ENCODE assay signal across 22 cellular contexts in the genomic region with DNA sequence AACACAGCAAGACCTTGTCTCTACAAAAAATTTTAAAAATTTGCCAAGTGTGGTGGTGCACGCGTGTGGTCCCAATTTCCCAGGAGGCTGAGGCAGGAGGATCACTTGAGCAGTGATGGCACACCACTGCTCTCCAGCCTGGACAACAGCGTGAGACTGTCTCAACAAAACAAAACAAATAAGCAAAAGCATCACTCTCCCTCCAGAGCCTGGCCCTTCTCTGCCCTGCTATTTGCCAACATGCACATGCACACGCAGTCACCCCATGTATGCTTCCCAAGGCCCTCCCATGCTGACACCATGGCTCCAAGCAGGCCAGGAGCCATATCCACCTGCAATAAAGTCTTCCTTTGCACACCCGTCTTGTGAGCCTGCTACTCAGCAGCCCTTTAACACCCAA. TPM values are rescaled to one million over a fixed set of nuclear protein-coding genes. Genes with fewer than 3 reads are reported as not detected.
DNase-seq lines count a peak whose midpoint lies in the region; ATAC-seq, FAIRE-seq and TF ChIP-seq lines count a peak whose summit lies in the region.
"Had no signal": no experiment of that assay in that cellular context is flagged by ENCODE, and none has a peak within 500 bp of the region (broad histone marks: within the 10 kb centered on the region; RNA-seq: fewer than 3 reads in every experiment).

No MANE protein-coding gene starts in this region.

- DNase-seq in CD8-positive, alpha-beta T cell, result no peak
- DNase-seq in IMR-90, result no peak
- DNase-seq in astrocyte (ENCODE audit: low read depth), result no peak
- DNase-seq in natural killer cell treated with Interleukin-12 subunit alpha and Interleukin-12 subunit beta and Interleukin-15 and Interleukin-18, amount 100 ng/mL, for 72 hours (ENCODE audit: low spot score), result no peak
- DNase-seq in coronary artery (ENCODE audit: low spot score), result no peak
- no peak for DNase-seq in NK-92 treated with Interleukin-12 subunit alpha and Interleukin-12 subunit beta, amount 100 ng/mL, for 24 hours (lab: John Stamatoyannopoulos, UW)
- no peak for DNase-seq in AG08395 (ENCODE audit: low spot score)
- DNase-seq: activated CD4-positive, alpha-beta T cell treated with anti-CD3 and anti-CD28 coated beads, Interleukin-2, amount 50 U/mL, for 48 hours; activated CD4-positive, CD25-positive, alpha-beta regulatory T cell; amygdala; esophagus squamous epithelium; foreskin melanocyte; GF-D8; H9; MV-4-11; OCI-M1; Right ventricle myocardium superior; stimulated activated naive CD8-positive, alpha-beta T cell treated with anti-CD3 and anti-CD28 coated beads, Interleukin-15, Interleukin-2, amounts not matched to agents 100 U/mL and 50 U/mL, for 24 hours; uterus had no signal

- TF ChIP-seq RAD21 in IMR-90 (IDR thresholded peaks at IDR 0.05; ENCODE audit: low read length), result no peak

- intact Hi-C loops in CD8-positive, alpha-beta T cell (cut with DNase I, micrococcal nuclease), result loop anchor here (5.0 to 10.0 kb wide), 3 partner anchors 303 to 1164 kb away; a partner anchor contains a TSS
- intact Hi-C loops in IMR-90 (cut with micrococcal nuclease), result no loop called here

- H4K91ac ChIP-seq in IMR-90 (ENCODE audit: insufficient read depth, low read depth, low read length), result no peak overlapping the region

- peaks cover 28% of the 10 kb centered on the region for H3K4me1 ChIP-seq in CD8-positive, alpha-beta T cell (ENCODE audit: insufficient read depth, low read length)
- H3K4me1 ChIP-seq in IMR-90 (ENCODE audit: control insufficient read depth, insufficient read depth, low read length), result peaks cover 4% of the 10 kb centered on the region; the same call in 1 of the 2 replicates
- peaks cover 17% of the 10 kb centered on the region for H3K4me1 ChIP-seq in astrocyte (ENCODE audit: insufficient read depth, low read length)

- H3K14ac ChIP-seq in IMR-90 (replicated peaks; ENCODE audit: low read depth, low read length), result no peak overlapping the region

- H3K4ac ChIP-seq in IMR-90 (ENCODE audit: low read depth, low read length), result no peak overlapping the region

- H4K8ac ChIP-seq in IMR-90 (ENCODE audit: low read depth in 2 of 2, low read length in 2 of 2), result no peak overlapping the region

- no peak for FAIRE-seq in astrocyte (lab: Jason Lieb, UNC)

- POLR2A ChIA-PET in CD8-positive, alpha-beta T cell (lab: Charles Lee), result no interaction called here
- POLR2A ChIA-PET in IMR-90 (lab: Charles Lee; ENCODE audit: unreplicated experiment), result no interaction called here

- BruUV-seq in IMR-90 (replicated peaks; lab: Mats Ljungman, UMichigan), result no TSS peak

- H3K4me1 Mint-ChIP-seq in CD8-positive, alpha-beta T cell (ENCODE audit: low read depth), result peaks cover 26% of the 10 kb centered on the region
- H3K4me1 Mint-ChIP-seq in astrocyte (ENCODE audit: low read depth, unreplicated experiment), result peaks cover 4% of the 10 kb centered on the region
- peaks cover 20 to 23% of the 10 kb centered on the region in 2 donors for H3K4me1 Mint-ChIP-seq in natural killer cell treated with Interleukin-12 subunit alpha and Interleukin-12 subunit beta and Interleukin-15 and Interleukin-18, amount 100 ng/mL, for 72 hours (ENCODE audit: low read depth in 2 of 2)

- no peak overlapping the region for H2BK5ac ChIP-seq in IMR-90 (ENCODE audit: low read depth, low read length, poor library complexity, severe bottlenecking)

- peak overlapping the region; percentile 29 for H3K4me3 Mint-ChIP-seq in CD8-positive, alpha-beta T cell
- H3K4me3 Mint-ChIP-seq in astrocyte (ENCODE audit: unreplicated experiment), result no peak overlapping the region
- peak overlapping the region; percentile 30 for H3K4me3 Mint-ChIP-seq in natural killer cell treated with Interleukin-12 subunit alpha and Interleukin-12 subunit beta and Interleukin-15 and Interleukin-18, amount 100 ng/mL, for 72 hours
- H3K4me3 Mint-ChIP-seq: activated T-helper 17 cell treated with anti-CD3 and anti-CD28 coated beads, Interleukin-2, amount 50 U/mL, for 72 hours had no signal

- TF ChIP-seq CTCF in CD8-positive, alpha-beta T cell (IDR thresholded peaks at IDR 0.05), result no peak
- TF ChIP-seq CTCF in IMR-90 (conservative IDR thresholded peaks at IDR 0.05; ENCODE audit: low read depth, low read length), result no peak
- no peak for TF ChIP-seq CTCF in astrocyte (IDR thresholded peaks at IDR 0.05; ENCODE audit: insufficient read depth, low read depth, low read length)
- no peak for TF ChIP-seq CTCF in coronary artery (IDR thresholded peaks at IDR 0.05)

- H2AK5ac ChIP-seq in IMR-90 (ENCODE audit: low read depth, low read length), result no peak overlapping the region

- H2BK20ac ChIP-seq in IMR-90 (ENCODE audit: low read depth, low read length), result no peak overlapping the region

- no peak overlapping the region for H3K18ac ChIP-seq in IMR-90 (ENCODE audit: low read depth, low read length)

- CTCF ChIA-PET in CD8-positive, alpha-beta T cell (lab: Charles Lee), result no interaction called here
- CTCF ChIA-PET in IMR-90 (lab: Yijun Ruan, JAX), result no interaction called here

- no peaks in the 10 kb centered on the region for H3K9me3 Mint-ChIP-seq in CD8-positive, alpha-beta T cell
- H3K9me3 Mint-ChIP-seq in astrocyte (ENCODE audit: unreplicated experiment), result no peaks in the 10 kb centered on the region
- no peaks in the 10 kb centered on the region for H3K9me3 Mint-ChIP-seq in natural killer cell treated with Interleukin-12 subunit alpha and Interleukin-12 subunit beta and Interleukin-15 and Interleukin-18, amount 100 ng/mL, for 72 hours
- H3K9me3 Mint-ChIP-seq: activated naive CD4-positive, alpha-beta T cell treated with anti-CD3 and anti-CD28 coated beads, Interleukin-2, amount 50 U/mL, for 24 hours; activated T-helper 17 cell treated with anti-CD3 and anti-CD28 coated beads, Interleukin-2, amount 50 U/mL, for 72 hours had no signal

- H4K20me1 ChIP-seq in IMR-90 (ENCODE audit: insufficient read depth, low read length) (peaks cover 3% of the 10 kb centered on the region), astrocyte (ENCODE audit: insufficient read depth, low read length) (peaks cover 13% of the 10 kb centered on the region)

- no peak overlapping the region; the same call in 1 of the 2 replicates for H3K23ac ChIP-seq in IMR-90 (ENCODE audit: low read depth, low read length)

- 100% methylated on average over 1 of the region's 5 CpGs; no CpG with 5 or more reads in 1 of the 2 experiments for WGBS in IMR-90 (ENCODE audit: extremely low coverage in 2 of 2, insufficient read length in 1 of 2), 2 experiments

- no peak for ATAC-seq in CD8-positive, alpha-beta T cell
- no peak for ATAC-seq in IMR-90 (ENCODE audit: low read depth)
- no peak for ATAC-seq in natural killer cell treated with Interleukin-12 subunit alpha and Interleukin-12 subunit beta and Interleukin-15 and Interleukin-18, amount 100 ng/mL, for 72 hours
- ATAC-seq: activated T-helper 17 cell treated with anti-CD3 and anti-CD28 coated beads, Interleukin-2, amount 50 U/mL, for 72 hours; stimulated activated naive CD8-positive, alpha-beta T cell treated with anti-CD3 and anti-CD28 coated beads, Interleukin-15, Interleukin-2, amounts not matched to agents 100 U/mL and 50 U/mL, for 24 hours had no signal

- no peaks in the 10 kb centered on the region for H3K27me3 Mint-ChIP-seq in CD8-positive, alpha-beta T cell (ENCODE audit: low read depth)
- H3K27me3 Mint-ChIP-seq in astrocyte (ENCODE audit: low read depth, unreplicated experiment), result no peaks in the 10 kb centered on the region
- H3K27me3 Mint-ChIP-seq in natural killer cell treated with Interleukin-12 subunit alpha and Interleukin-12 subunit beta and Interleukin-15 and Interleukin-18, amount 100 ng/mL, for 72 hours, result no peaks in the 10 kb centered on the region
- H3K27me3 Mint-ChIP-seq: activated naive CD4-positive, alpha-beta T cell treated with anti-CD3 and anti-CD28 coated beads, Interleukin-2, amount 50 U/mL, for 24 hours; activated T-helper 17 cell treated with anti-CD3 and anti-CD28 coated beads, Interleukin-2, amount 50 U/mL, for 72 hours had no signal

- in situ Hi-C loops in IMR-90 (cut with MboI; ENCODE audit: low sequenced_read_pairs), result no loop called here

- H3K4me2 ChIP-seq in IMR-90 (ENCODE audit: low read depth, low read length), result no peak overlapping the region
- no peak overlapping the region for H3K4me2 ChIP-seq in astrocyte (ENCODE audit: low read length)

- H3K79me1 ChIP-seq in IMR-90 (ENCODE audit: low read depth in 1 of 2, low read length in 2 of 2), result peaks cover 13 to 37% of the 10 kb centered on the region in 2 experiments; a peak in 3 of 4 replicates

- no peak overlapping the region for H4K5ac ChIP-seq in IMR-90 (ENCODE audit: low read depth, low read length)

- H3K9me3 ChIP-seq in CD8-positive, alpha-beta T cell (ENCODE audit: low read length), result no peaks in the 10 kb centered on the region
- no peaks in the 10 kb centered on the region for H3K9me3 ChIP-seq in IMR-90 (ENCODE audit: control insufficient read depth, insufficient read depth, low read length)
- no peaks in the 10 kb centered on the region for H3K9me3 ChIP-seq in astrocyte (ENCODE audit: insufficient read depth, low read depth, low read length)
- H3K9me3 ChIP-seq: esophagus squamous epithelium, thoracic aorta, uterus had no signal

- H2AFZ ChIP-seq in IMR-90 (replicated peaks; ENCODE audit: low read length, poor library complexity) (no peak overlapping the region), astrocyte (ENCODE audit: low read depth, low read length) (no peak overlapping the region)

- no peak overlapping the region for H2BK120ac ChIP-seq in IMR-90 (ENCODE audit: low read depth, low read length)

- H3K56ac ChIP-seq in IMR-90 (ENCODE audit: extremely low read depth, insufficient read depth, low read length), result no peak overlapping the region

- H3K27ac ChIP-seq in CD8-positive, alpha-beta T cell (ENCODE audit: low read depth, low read length), result no peak overlapping the region
- H3K27ac ChIP-seq in IMR-90 (ENCODE audit: insufficient read depth, low read length), result no peak overlapping the region
- no peak overlapping the region for H3K27ac ChIP-seq in astrocyte (ENCODE audit: low read depth, low read length)
- no peak overlapping the region for H3K27ac ChIP-seq in coronary artery
- H3K27ac ChIP-seq: uterus had no signal

- H3K27ac Mint-ChIP-seq in CD8-positive, alpha-beta T cell, result no peak overlapping the region
- peak overlapping the region; percentile 36 for H3K27ac Mint-ChIP-seq in astrocyte (ENCODE audit: unreplicated experiment)
- H3K27ac Mint-ChIP-seq in natural killer cell treated with Interleukin-12 subunit alpha and Interleukin-12 subunit beta and Interleukin-15 and Interleukin-18, amount 100 ng/mL, for 72 hours, result no peak overlapping the region
- H3K27ac Mint-ChIP-seq: activated naive CD4-positive, alpha-beta T cell treated with anti-CD3 and anti-CD28 coated beads, Interleukin-2, amount 50 U/mL, for 24 hours; activated T-helper 17 cell treated with anti-CD3 and anti-CD28 coated beads, Interleukin-2, amount 50 U/mL, for 72 hours; H9 had no signal

- no peaks in the 10 kb centered on the region for H3K36me3 ChIP-seq in CD8-positive, alpha-beta T cell (ENCODE audit: insufficient read depth, low read length)
- H3K36me3 ChIP-seq in IMR-90 (ENCODE audit: control insufficient read depth, insufficient read depth, low read length), result no peaks in the 10 kb centered on the region
- H3K36me3 ChIP-seq in astrocyte (ENCODE audit: insufficient read depth, low read length), result no peaks in the 10 kb centered on the region
- H3K36me3 ChIP-seq: esophagus squamous epithelium, thoracic aorta, uterus had no signal

- dilution Hi-C loops in IMR-90 (cut with HindIII; ENCODE audit: low sequenced_read_pairs, unreplicated experiment), result no loop called here

- peaks cover 10% of the 10 kb centered on the region for H3K36me3 Mint-ChIP-seq in CD8-positive, alpha-beta T cell
- H3K36me3 Mint-ChIP-seq in astrocyte (ENCODE audit: low read depth, unreplicated experiment), result peaks cover 6% of the 10 kb centered on the region
- H3K36me3 Mint-ChIP-seq in natural killer cell treated with Interleukin-12 subunit alpha and Interleukin-12 subunit beta and Interleukin-15 and Interleukin-18, amount 100 ng/mL, for 72 hours, result no peaks in the 10 kb centered on the region
- H3K36me3 Mint-ChIP-seq: activated naive CD4-positive, alpha-beta T cell treated with anti-CD3 and anti-CD28 coated beads, Interleukin-2, amount 50 U/mL, for 24 hours had no signal

- no peak overlapping the region for H2BK15ac ChIP-seq in IMR-90 (ENCODE audit: low read depth, low read length)

- no peak overlapping the region for H3K4me3 ChIP-seq in CD8-positive, alpha-beta T cell (ENCODE audit: low read depth, low read length)
- H3K4me3 ChIP-seq in IMR-90 (ENCODE audit: insufficient read depth, low read depth, low read length) (no peak overlapping the region), astrocyte (ENCODE audit: insufficient read depth, low read depth, low read length) (no peak overlapping the region), coronary artery (no peak overlapping the region)
- H3K4me3 ChIP-seq: thoracic aorta, uterus had no signal

- no peak overlapping the region for H3K9ac ChIP-seq in IMR-90 (ENCODE audit: low read depth, low read length)
- no peak overlapping the region for H3K9ac ChIP-seq in astrocyte (ENCODE audit: low read length)

- H3K9me1 ChIP-seq in IMR-90 (ENCODE audit: insufficient read depth, low read length), result peaks cover 8% of the 10 kb centered on the region

- TF ChIP-seq POLR2A in IMR-90 (IDR thresholded peaks at IDR 0.05; ENCODE audit: low read depth, low read length), result no peak

- H2AK9ac ChIP-seq in IMR-90 (replicated peaks; ENCODE audit: low read depth, low read length, poor library complexity), result peak overlapping the region; percentile 61

- H3K27me3 ChIP-seq in CD8-positive, alpha-beta T cell (ENCODE audit: insufficient read depth, low read length), result no peaks in the 10 kb centered on the region
- H3K27me3 ChIP-seq in IMR-90 (ENCODE audit: control insufficient read depth, insufficient read depth, low read length) (no peaks in the 10 kb centered on the region), astrocyte (ENCODE audit: insufficient read depth, low read length) (no peaks in the 10 kb centered on the region)
- H3K27me3 ChIP-seq: esophagus squamous epithelium, uterus had no signal

- H3K79me2 ChIP-seq in astrocyte (ENCODE audit: insufficient read depth, low read length), result peaks cover 34% of the 10 kb centered on the region

RNA-seq across cellular contexts. Expression of a gene that starts 2.1 kb away (rescaled TPM):
- 10 to 100 TPM; 11.7 to 12.2 TPM for total RNA-seq in CD8-positive, alpha-beta T cell
- total RNA-seq in IMR-90 (2012; rRNA removed) (1.8 and 3.6 TPM in 2 replicates), astrocyte (7.5 and 8.1 TPM in 2 replicates)
- polyA plus RNA-seq in IMR-90 (2012; rRNA removed), result 5.0 and 5.7 TPM in 2 replicates
- polyA plus RNA-seq in IMR-90 (2012; cell fraction: cytosol; rRNA removed), result 4.1 and 4.4 TPM in 2 replicates
- polyA plus RNA-seq in IMR-90 (2012; cell fraction: nucleus; rRNA removed; ENCODE audit: low replicate concordance), result 1.9 and 2.4 TPM in 2 replicates
- 1 to 10 TPM; 3.2 to 8.2 TPM for total RNA-seq in natural killer cell treated with Interleukin-12 subunit alpha and Interleukin-12 subunit beta and Interleukin-15 and Interleukin-18, amount 100 ng/mL, for 72 hours

RNA-seq across cellular contexts. Expression of a gene that starts 2.2 kb away (rescaled TPM):
- total RNA-seq in CD8-positive, alpha-beta T cell, result 10 to 100 TPM; 61.6 to 62.8 TPM
- total RNA-seq in IMR-90 (2012; rRNA removed), result 38.9 and 76.2 TPM in 2 replicates
- 29.1 and 40.0 TPM in 2 replicates for polyA plus RNA-seq in IMR-90 (2012; rRNA removed)
- 40.1 and 43.2 TPM in 2 replicates for polyA plus RNA-seq in IMR-90 (2012; cell fraction: cytosol; rRNA removed)
- 33.9 and 40.9 TPM in 2 replicates for polyA plus RNA-seq in IMR-90 (2012; cell fraction: nucleus; rRNA removed; ENCODE audit: low replicate concordance)
- 49.3 and 53.2 TPM in 2 replicates for total RNA-seq in astrocyte
- 10 to 100 TPM; 38.9 to 65.3 TPM for total RNA-seq in natural killer cell treated with Interleukin-12 subunit alpha and Interleukin-12 subunit beta and Interleukin-15 and Interleukin-18, amount 100 ng/mL, for 72 hours
